Comparison of ENCODE assay signal across 17 cellular contexts in the genomic region with DNA sequence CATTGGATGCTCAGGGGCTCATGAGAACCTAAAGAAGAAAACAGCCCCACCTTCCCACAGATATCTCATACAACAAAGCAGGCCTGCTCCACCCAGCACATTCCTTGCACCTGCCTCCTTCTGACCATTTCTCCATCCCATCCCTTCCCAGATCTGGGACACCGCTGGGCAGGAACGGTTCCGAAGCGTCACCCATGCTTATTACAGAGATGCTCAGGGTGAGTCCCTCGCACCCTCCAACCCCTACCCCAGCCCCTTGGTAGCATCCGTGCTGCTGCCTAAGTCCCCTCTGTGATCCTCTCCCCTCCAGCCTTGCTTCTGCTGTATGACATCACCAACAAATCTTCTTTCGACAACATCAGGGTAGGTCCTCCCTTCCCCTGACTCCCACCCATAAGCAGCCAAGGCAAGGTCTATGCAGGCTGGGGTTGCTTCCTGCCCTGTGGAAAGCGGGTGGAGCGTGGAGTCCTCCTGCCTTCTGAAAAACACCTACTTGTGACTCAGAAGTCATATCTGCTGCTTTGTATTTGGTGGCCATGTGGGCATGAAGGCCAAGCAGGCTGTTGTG. TPM values are rescaled to one million over a fixed set of nuclear protein-coding genes. Genes with fewer than 3 reads are reported as not detected.
DNase-seq lines count a peak whose midpoint lies in the region; ATAC-seq and TF ChIP-seq lines count a peak whose summit lies in the region.
"Had no signal": no experiment of that assay in that cellular context is flagged by ENCODE, and none has a peak within 500 bp of the region (broad histone marks: within the 10 kb centered on the region; RNA-seq: fewer than 3 reads in every experiment).

No MANE protein-coding gene starts in this region.

- POLR2A ChIA-PET in naive thymus-derived CD4-positive, alpha-beta T cell (lab: Charles Lee) = interaction anchor here (0.7 to 3.2 kb wide), 7 partner anchors 8 to 157 kb away, joined by 3 to 27 read pairs (median 8); no protein-coding TSS in a partner anchor

- no peaks in the 10 kb centered on the region for H3K27me3 Mint-ChIP-seq in activated T-helper 1 cell treated with anti-CD3 and anti-CD28 coated beads, Interleukin-12 subunit alpha, Interleukin-12 subunit beta, Interleukin-2, Interleukin-4 antibody, amounts not matched to agents 30 ng/mL and 10 ng/mL and 1 ng/mL, durations not matched to agents 14 hours and 24 hours and 36 hours (ENCODE audit: insufficient read depth)
- no peaks in the 10 kb centered on the region for H3K27me3 Mint-ChIP-seq in naive thymus-derived CD4-positive, alpha-beta T cell

- H3F3A ChIP-seq in DOHH2 (ENCODE audit: control insufficient read depth, insufficient read depth) = peaks cover 11% of the 10 kb centered on the region

- peak overlapping the region; percentile 83 to 100 (median 98) for H3K4me2 ChIP-seq in BLaER1 treated with 17β-estradiol and CSF1 and Interleukin-3, amounts not matched to agents 10 nM and 100 nM
- H3K4me2 ChIP-seq in DOHH2 (ENCODE audit: low read length) = peak overlapping the region; percentile 64
- H3K4me2 ChIP-seq: SK-N-SH had no signal

- no peaks in the 10 kb centered on the region for H3K9me3 ChIP-seq in BLaER1 treated with 17β-estradiol and CSF1 and Interleukin-3, amounts not matched to agents 10 nM and 100 nM (replicated peaks in 1 of 11)
- H3K9me3 ChIP-seq in DOHH2 (ENCODE audit: control insufficient read depth, insufficient read depth, low read length) (no peaks in the 10 kb centered on the region), tibial artery (no peaks in the 10 kb centered on the region)
- no peaks in the 10 kb centered on the region for H3K9me3 ChIP-seq in naive thymus-derived CD4-positive, alpha-beta T cell (ENCODE audit: control insufficient read depth in 2 of 3, low read length in 3 of 3)
- H3K9me3 ChIP-seq: gastroesophageal sphincter, SK-N-SH, tibial nerve had no signal

- CTCF ChIA-PET in naive thymus-derived CD4-positive, alpha-beta T cell (lab: Charles Lee) = interaction anchor here (1.0 to 2.5 kb wide), 7 partner anchors 10 to 121 kb away, joined by 3 to 26 read pairs (median 8); no protein-coding TSS in a partner anchor

- intact Hi-C loops in activated T-helper 1 cell treated with anti-CD3 and anti-CD28 coated beads, Interleukin-12 subunit alpha, Interleukin-12 subunit beta, Interleukin-2, Interleukin-4 antibody, amounts not matched to agents 30 ng/mL and 10 ng/mL and 1 ng/mL, durations not matched to agents 14 hours and 24 hours and 36 hours (cut with micrococcal nuclease) = loop anchor here (2.0 to 10.0 kb wide), 2 partner anchors 16 to 292 kb away; no protein-coding TSS in a partner anchor
- intact Hi-C loops in naive thymus-derived CD4-positive, alpha-beta T cell (cut with micrococcal nuclease) = loop anchor here in 1 of 2 donors (5.0 to 10.0 kb wide), 2 partner anchors 214 to 442 kb away; a partner anchor contains a TSS
- intact Hi-C loops in tibial artery (cut with DNase I; ENCODE audit: low total_unique reads) = no loop called here

- H3K9me3 Mint-ChIP-seq in activated T-helper 1 cell treated with anti-CD3 and anti-CD28 coated beads, Interleukin-12 subunit alpha, Interleukin-12 subunit beta, Interleukin-2, Interleukin-4 antibody, amounts not matched to agents 30 ng/mL and 10 ng/mL and 1 ng/mL, durations not matched to agents 14 hours and 24 hours and 36 hours = no peaks in the 10 kb centered on the region
- peaks cover 0 to 3% (median 0%) of the 10 kb centered on the region in 11 donors for H3K9me3 Mint-ChIP-seq in naive thymus-derived CD4-positive, alpha-beta T cell

- H3K9ac ChIP-seq in BLaER1 treated with 17β-estradiol and CSF1 and Interleukin-3, amounts not matched to agents 10 nM and 100 nM = peak overlapping the region; percentile 17 to 75 (median 70); a peak in 18 of 22 replicates
- H3K9ac ChIP-seq: parathyroid adenoma, SK-N-SH had no signal

- H3K4me3 Mint-ChIP-seq in activated T-helper 1 cell treated with anti-CD3 and anti-CD28 coated beads, Interleukin-12 subunit alpha, Interleukin-12 subunit beta, Interleukin-2, Interleukin-4 antibody, amounts not matched to agents 30 ng/mL and 10 ng/mL and 1 ng/mL, durations not matched to agents 14 hours and 24 hours and 36 hours = peak overlapping the region; percentile 77
- H3K4me3 Mint-ChIP-seq in naive thymus-derived CD4-positive, alpha-beta T cell = peak overlapping the region; percentile 69 to 90 (median 82)
- H3K4me3 Mint-ChIP-seq: WTC11 had no signal

- H4K20me1 ChIP-seq in BLaER1 treated with 17β-estradiol and CSF1 and Interleukin-3, amounts not matched to agents 10 nM and 100 nM = peaks cover 0 to 14% (median 0%) of the 10 kb centered on the region in 11 experiments; a peak in 1 of 22 replicates
- no peaks in the 10 kb centered on the region for H4K20me1 ChIP-seq in DOHH2 (ENCODE audit: control insufficient read depth, insufficient read depth, low read depth, low read length)

- H3K36me3 Mint-ChIP-seq in activated T-helper 1 cell treated with anti-CD3 and anti-CD28 coated beads, Interleukin-12 subunit alpha, Interleukin-12 subunit beta, Interleukin-2, Interleukin-4 antibody, amounts not matched to agents 30 ng/mL and 10 ng/mL and 1 ng/mL, durations not matched to agents 14 hours and 24 hours and 36 hours (ENCODE audit: low read depth) = peaks cover 10% of the 10 kb centered on the region
- H3K36me3 Mint-ChIP-seq in naive thymus-derived CD4-positive, alpha-beta T cell = peaks cover 0 to 35% (median 0%) of the 10 kb centered on the region in 5 donors
- H3K36me3 Mint-ChIP-seq: WTC11 had no signal

- peak overlapping the region in 4 of 10 experiments; percentile 16 to 54 (median 36); a peak in 5 of 20 replicates for H3K4me3 ChIP-seq in BLaER1 treated with 17β-estradiol and CSF1 and Interleukin-3, amounts not matched to agents 10 nM and 100 nM
- H3K4me3 ChIP-seq in DOHH2 (ENCODE audit: low read length) = peak overlapping the region; percentile 58
- peak overlapping the region; percentile 19 for H3K4me3 ChIP-seq in naive thymus-derived CD4-positive, alpha-beta T cell (ENCODE audit: low read length)
- H3K4me3 ChIP-seq in tibial artery = no peak overlapping the region
- H3K4me3 ChIP-seq: gastroesophageal sphincter, tibial nerve had no signal

- H3K27me3 ChIP-seq in BLaER1 treated with 17β-estradiol and CSF1 and Interleukin-3, amounts not matched to agents 10 nM and 100 nM = peaks cover 0 to 22% (median 14%) of the 10 kb centered on the region in 11 experiments; a peak in 13 of 22 replicates
- H3K27me3 ChIP-seq in DOHH2 (ENCODE audit: control insufficient read depth, low read length) = no peaks in the 10 kb centered on the region
- no peaks in the 10 kb centered on the region for H3K27me3 ChIP-seq in naive thymus-derived CD4-positive, alpha-beta T cell (ENCODE audit: control insufficient read depth in 2 of 2, insufficient read depth in 2 of 2, low read length in 2 of 2)
- H3K27me3 ChIP-seq in tibial artery = peaks cover 0 to 51% of the 10 kb centered on the region in 2 donors

- peak overlapping the region in 9 of 11 experiments; percentile 58 to 99 (median 82); a peak in 17 of 22 replicates for H3K27ac ChIP-seq in BLaER1 treated with 17β-estradiol and CSF1 and Interleukin-3, amounts not matched to agents 10 nM and 100 nM
- peak overlapping the region; percentile 88 for H3K27ac ChIP-seq in DOHH2 (ENCODE audit: low read depth, low read length)
- H3K27ac ChIP-seq in naive thymus-derived CD4-positive, alpha-beta T cell (ENCODE audit: low read depth, low read length) = peak overlapping the region; percentile 60
- no peak overlapping the region for H3K27ac ChIP-seq in tibial artery
- H3K27ac ChIP-seq: gastroesophageal sphincter, parathyroid adenoma had no signal

- TF ChIP-seq CTCF in DOHH2 (IDR thresholded peaks at IDR 0.05; ENCODE audit: low read depth, low read length, poor library complexity, severe bottlenecking) = no peak
- TF ChIP-seq CTCF in tibial artery (IDR thresholded peaks at IDR 0.05) = no peak

- ATAC-seq in naive thymus-derived CD4-positive, alpha-beta T cell = no peak
- no peak for ATAC-seq in HG02885 (IDR thresholded peaks at IDR 0.05; ENCODE audit: poor library complexity, unreplicated experiment)
- ATAC-seq: gastroesophageal sphincter, WTC11 had no signal

- peaks cover 85% of the 10 kb centered on the region for H3K4me1 Mint-ChIP-seq in activated T-helper 1 cell treated with anti-CD3 and anti-CD28 coated beads, Interleukin-12 subunit alpha, Interleukin-12 subunit beta, Interleukin-2, Interleukin-4 antibody, amounts not matched to agents 30 ng/mL and 10 ng/mL and 1 ng/mL, durations not matched to agents 14 hours and 24 hours and 36 hours (ENCODE audit: low read depth)
- peaks cover 68 to 93% (median 85%) of the 10 kb centered on the region in 7 donors for H3K4me1 Mint-ChIP-seq in naive thymus-derived CD4-positive, alpha-beta T cell

- H3K36me3 ChIP-seq in BLaER1 treated with 17β-estradiol and CSF1 and Interleukin-3, amounts not matched to agents 10 nM and 100 nM = peaks cover 0 to 47% (median 9%) of the 10 kb centered on the region in 11 experiments; a peak in 11 of 22 replicates
- H3K36me3 ChIP-seq in DOHH2 (ENCODE audit: control insufficient read depth, low read length) (no peaks in the 10 kb centered on the region), tibial artery (no peaks in the 10 kb centered on the region)
- no peaks in the 10 kb centered on the region for H3K36me3 ChIP-seq in naive thymus-derived CD4-positive, alpha-beta T cell (ENCODE audit: control insufficient read depth in 2 of 3, insufficient read depth in 3 of 3, low read length in 3 of 3)
- H3K36me3 ChIP-seq: gastroesophageal sphincter, tibial nerve had no signal

- H3K4me1 ChIP-seq in BLaER1 treated with 17β-estradiol and CSF1 and Interleukin-3, amounts not matched to agents 10 nM and 100 nM = peaks cover 95 to 100% (median 100%) of the 10 kb centered on the region in 10 experiments
- peaks cover 67% of the 10 kb centered on the region for H3K4me1 ChIP-seq in DOHH2 (ENCODE audit: control insufficient read depth, low read length)
- H3K4me1 ChIP-seq in naive thymus-derived CD4-positive, alpha-beta T cell (ENCODE audit: control insufficient read depth in 2 of 2, insufficient read depth in 2 of 2, low read length in 2 of 2) = peaks cover 85 to 88% of the 10 kb centered on the region in 2 donors
- peaks cover 0 to 17% (median 14%) of the 10 kb centered on the region in 4 donors for H3K4me1 ChIP-seq in tibial artery

- no peak for DNase-seq in activated T-helper 1 cell treated with anti-CD3 and anti-CD28 coated beads, Interleukin-12 subunit alpha, Interleukin-12 subunit beta, Interleukin-2, Interleukin-4 antibody, amounts not matched to agents 30 ng/mL and 10 ng/mL and 1 ng/mL, durations not matched to agents 14 hours and 24 hours and 36 hours (ENCODE audit: low spot score)
- DNase-seq in naive thymus-derived CD4-positive, alpha-beta T cell = no peak
- DNase-seq in HUDEP-2 (lab: John Stamatoyannopoulos, UW; ENCODE audit: unreplicated experiment in 76 of 76) = no peak
- DNase-seq in CD1c-positive myeloid dendritic cell (ENCODE audit: extremely low spot score) = no peak
- DNase-seq in tibial artery = no peak
- DNase-seq: C1 segment of cervical spinal cord, NCI-H1105, NCI-H2227 treated with DMSO at 0.1 percent for 48 hours, SK-N-SH had no signal

- H3K27ac Mint-ChIP-seq in activated T-helper 1 cell treated with anti-CD3 and anti-CD28 coated beads, Interleukin-12 subunit alpha, Interleukin-12 subunit beta, Interleukin-2, Interleukin-4 antibody, amounts not matched to agents 30 ng/mL and 10 ng/mL and 1 ng/mL, durations not matched to agents 14 hours and 24 hours and 36 hours = peak overlapping the region; percentile 88
- peak overlapping the region; percentile 88 to 99 (median 95) for H3K27ac Mint-ChIP-seq in naive thymus-derived CD4-positive, alpha-beta T cell
- H3K27ac Mint-ChIP-seq: WTC11 had no signal

- H3K9me2 ChIP-seq in DOHH2 (replicated peaks; ENCODE audit: control insufficient read depth, low read length) = no peaks in the 10 kb centered on the region
- H3K9me2 ChIP-seq: SK-N-SH had no signal

- no peaks in the 10 kb centered on the region for H3K79me2 ChIP-seq in DOHH2 (ENCODE audit: control insufficient read depth, low read length)
- H3K79me2 ChIP-seq: parathyroid adenoma had no signal

RNA-seq across cellular contexts. Expression of a gene that starts 5.4 kb away (rescaled TPM):
- 142 and 153 TPM in 2 replicates for total RNA-seq in activated T-helper 1 cell treated with anti-CD3 and anti-CD28 coated beads, Interleukin-12 subunit alpha, Interleukin-12 subunit beta, Interleukin-2, Interleukin-4 antibody, amounts not matched to agents 30 ng/mL and 10 ng/mL and 1 ng/mL, durations not matched to agents 14 hours and 24 hours and 36 hours
- total RNA-seq in naive thymus-derived CD4-positive, alpha-beta T cell = 100 to 1,000 TPM in 4 of 5 experiments, 10 to 100 TPM in 1; 93.1 to 279 (median 156) TPM
- polyA plus RNA-seq in naive thymus-derived CD4-positive, alpha-beta T cell = 100 to 1,000 TPM; 273 to 393 TPM

RNA-seq across cellular contexts. Expression of a gene that starts 6.0 kb away (rescaled TPM):
- 6.0 and 6.1 TPM in 2 replicates for total RNA-seq in activated T-helper 1 cell treated with anti-CD3 and anti-CD28 coated beads, Interleukin-12 subunit alpha, Interleukin-12 subunit beta, Interleukin-2, Interleukin-4 antibody, amounts not matched to agents 30 ng/mL and 10 ng/mL and 1 ng/mL, durations not matched to agents 14 hours and 24 hours and 36 hours
- total RNA-seq in naive thymus-derived CD4-positive, alpha-beta T cell = 10 to 100 TPM; 23.6 to 58.5 (median 34.4) TPM
- 10 to 100 TPM; 30.4 to 30.7 TPM for polyA plus RNA-seq in naive thymus-derived CD4-positive, alpha-beta T cell

RNA-seq across cellular contexts. Expression of a gene that starts 30.3 kb away (rescaled TPM):
- total RNA-seq in activated T-helper 1 cell treated with anti-CD3 and anti-CD28 coated beads, Interleukin-12 subunit alpha, Interleukin-12 subunit beta, Interleukin-2, Interleukin-4 antibody, amounts not matched to agents 30 ng/mL and 10 ng/mL and 1 ng/mL, durations not matched to agents 14 hours and 24 hours and 36 hours = not detected in 2 replicates
- total RNA-seq in naive thymus-derived CD4-positive, alpha-beta T cell = 10 to 100 TPM in 1 of 5 experiments, 1 to 10 TPM in 1, under 1 TPM in 2, not detected in 1; 0.46 to 41.0 (median 2.7) TPM
- polyA plus RNA-seq in naive thymus-derived CD4-positive, alpha-beta T cell = not detected
- total RNA-seq: bronchial epithelial cell, WTC11 had no signal
- polyA plus RNA-seq: SK-N-SH had no signal

RNA-seq across cellular contexts. Expression of a gene that starts 33.1 kb away (rescaled TPM):
- 69.0 and 70.8 TPM in 2 replicates for total RNA-seq in activated T-helper 1 cell treated with anti-CD3 and anti-CD28 coated beads, Interleukin-12 subunit alpha, Interleukin-12 subunit beta, Interleukin-2, Interleukin-4 antibody, amounts not matched to agents 30 ng/mL and 10 ng/mL and 1 ng/mL, durations not matched to agents 14 hours and 24 hours and 36 hours
- 10 to 100 TPM; 41.4 to 78.8 (median 56.9) TPM for total RNA-seq in naive thymus-derived CD4-positive, alpha-beta T cell
- 10 to 100 TPM; 16.8 to 37.9 TPM for polyA plus RNA-seq in naive thymus-derived CD4-positive, alpha-beta T cell

Comparison
In these comparisons a context has a peak if more than half of its experiments do, and no peak if none do; other contexts are left out.
1. H3K27ac ChIP-seq: peak in BLaER1 treated with 17β-estradiol and CSF1 and Interleukin-3, amounts not matched to agents 10 nM and 100 nM (9 of 11), DOHH2 (single experiment) and naive thymus-derived CD4-positive, alpha-beta T cell (single experiment); none in tibial artery (0 of 2).
2. H3K4me3 ChIP-seq: peak in DOHH2 (single experiment) and naive thymus-derived CD4-positive, alpha-beta T cell (single experiment); none in tibial artery (0 of 2).